Comparison of ENCODE assay signal across 1 cellular context in genomic region chr12:48820406-48820805, GRCh38.
TF ChIP-seq lines count a peak whose summit lies in the region.

No MANE protein-coding gene starts in this region.

TF ChIP-seq in WTC11, 78 proteins besides CTCF, POLR2A, EP300 and RAD21 (continued from another document):
- TF ChIP-seq ATF6 (CRISPR knock-in tag; IDR thresholded peaks at IDR 0.05) = no peak
- TF ChIP-seq CDX4 (CRISPR knock-in tag; IDR thresholded peaks at IDR 0.05; ENCODE audit: borderline replicate concordance) = no peak
